Comparison of ENCODE assay signal across 16 cellular contexts in the genomic region with DNA sequence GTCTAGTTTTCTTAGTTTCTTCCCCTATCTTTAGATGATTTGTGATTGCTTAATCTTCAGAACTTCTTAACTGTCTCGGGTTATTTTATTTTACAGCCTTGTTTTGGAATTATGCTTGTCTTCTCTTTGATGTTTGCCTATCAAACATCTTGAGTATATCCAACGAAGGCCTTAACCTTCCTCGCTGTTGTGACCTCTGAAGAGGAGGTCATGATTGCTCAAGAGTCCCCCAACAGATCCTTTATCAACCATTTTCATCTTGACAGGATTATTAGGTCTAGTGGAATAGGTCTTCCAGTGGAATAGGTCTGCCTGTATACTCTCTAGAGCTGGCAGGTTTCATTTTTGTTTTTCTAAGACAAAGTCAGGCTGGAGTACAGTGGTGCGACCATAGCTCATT. TPM values are rescaled to one million over a fixed set of nuclear protein-coding genes. Genes with fewer than 3 reads are reported as not detected.
DNase-seq lines count a peak whose midpoint lies in the region; ATAC-seq, FAIRE-seq and TF ChIP-seq lines count a peak whose summit lies in the region.
"Had no signal": no experiment of that assay in that cellular context is flagged by ENCODE, and none has a peak within 500 bp of the region (broad histone marks: within the 10 kb centered on the region; RNA-seq: fewer than 3 reads in every experiment).

No MANE protein-coding gene starts in this region.

- in situ Hi-C loops in K562 (cut with MboI), result no loop called here

- POLR2A ChIA-PET in K562 (lab: Yijun Ruan, JAX), result interaction anchor here (1.6 kb wide), 1 partner anchor 9 kb away, joined by 6 read pairs; no protein-coding TSS in a partner anchor
- POLR2A ChIA-PET in activated CD8-positive, alpha-beta T cell treated with anti-CD3 and anti-CD28 coated beads for 36 hours (lab: Charles Lee), result interaction anchor here (1.1 kb wide), 1 partner anchor 32 kb away, joined by 4 read pairs; no protein-coding TSS in a partner anchor

- H3K27me3 ChIP-seq in K562 (ENCODE audit: control insufficient read depth in 2 of 2, insufficient read depth in 2 of 2, low read length in 2 of 2), result no peaks in the 10 kb centered on the region
- H3K27me3 ChIP-seq: BLaER1 had no signal

- H3K4me3 Mint-ChIP-seq in CD14-positive monocyte (no peak overlapping the region), mesothelial cell of epicardium (no peak overlapping the region)
- no peak overlapping the region for H3K4me3 Mint-ChIP-seq in activated CD8-positive, alpha-beta T cell treated with anti-CD3 and anti-CD28 coated beads for 36 hours
- H3K4me3 Mint-ChIP-seq: CD4-positive, CD25-positive, alpha-beta regulatory T cell; H9 had no signal

- no peak for FAIRE-seq in K562 (lab: Jason Lieb, UNC)
- no peak for FAIRE-seq in GM19239 (lab: Jason Lieb, UNC)
- FAIRE-seq: GM12878 had no signal

- H3K4me3 ChIP-seq in NB4 (ENCODE audit: low read depth, low read length) (no peak overlapping the region), K562 (no peak overlapping the region)
- H3K4me3 ChIP-seq: BLaER1, GM12878 had no signal

- H3K9me3 ChIP-seq in K562 (replicated peaks; ENCODE audit: control insufficient read depth, insufficient read depth, low read depth, low read length), result no peaks in the 10 kb centered on the region
- H3K9me3 ChIP-seq: BLaER1 had no signal

- no TSS peak for BruUV-seq in K562 (replicated peaks; lab: Mats Ljungman, UMichigan)

- peaks cover 31% of the 10 kb centered on the region for H3K36me3 ChIP-seq in K562 (ENCODE audit: control insufficient read depth, insufficient read depth, low read length)

- peaks cover 0 to 2% (median 0%) of the 10 kb centered on the region in 3 donors for H3K27me3 Mint-ChIP-seq in CD14-positive monocyte (ENCODE audit: low read depth in 3 of 3)
- no peaks in the 10 kb centered on the region for H3K27me3 Mint-ChIP-seq in mesothelial cell of epicardium (ENCODE audit: low read depth)
- H3K27me3 Mint-ChIP-seq in activated CD8-positive, alpha-beta T cell treated with anti-CD3 and anti-CD28 coated beads for 36 hours, result no peaks in the 10 kb centered on the region
- H3K27me3 Mint-ChIP-seq: CD4-positive, CD25-positive, alpha-beta regulatory T cell had no signal

- H3K9me3 Mint-ChIP-seq in CD14-positive monocyte, result no peaks in the 10 kb centered on the region
- peaks cover 6% of the 10 kb centered on the region for H3K9me3 Mint-ChIP-seq in mesothelial cell of epicardium
- no peaks in the 10 kb centered on the region for H3K9me3 Mint-ChIP-seq in activated CD8-positive, alpha-beta T cell treated with anti-CD3 and anti-CD28 coated beads for 36 hours
- H3K9me3 Mint-ChIP-seq: H9 had no signal

- no peak overlapping the region for H3K4me2 ChIP-seq in K562 (ENCODE audit: insufficient read depth, low read length)
- H3K4me2 ChIP-seq: BLaER1 had no signal

- H3K27ac ChIP-seq in K562 (ENCODE audit: extremely low read depth, low read depth, low read length), result no peak overlapping the region
- H3K27ac ChIP-seq: BLaER1 had no signal

- H3K9ac ChIP-seq in K562 (ENCODE audit: insufficient read depth in 1 of 2, low read depth in 2 of 2, low read length in 2 of 2), result no peak overlapping the region
- H3K9ac ChIP-seq: BLaER1 had no signal

- TF ChIP-seq POLR2A in NB4 (IDR thresholded peaks at IDR 0.05; ENCODE audit: extremely low read depth, insufficient read length) (no peak), K562 (conservative IDR thresholded peaks at IDR 0.05) (no peak)

- intact Hi-C loops in CD14-positive monocyte (cut with micrococcal nuclease) (no loop called here), K562 (cut with micrococcal nuclease) (no loop called here)
- intact Hi-C loops in activated CD8-positive, alpha-beta T cell treated with anti-CD3 and anti-CD28 coated beads for 36 hours (cut with micrococcal nuclease), result no loop called here

- peaks cover 28% of the 10 kb centered on the region for H3K79me2 ChIP-seq in K562 (ENCODE audit: control insufficient read depth, insufficient read depth, low read length)

- TF ChIP-seq CTCF in CD14-positive monocyte (IDR thresholded peaks at IDR 0.05) (no peak), NB4 (IDR thresholded peaks at IDR 0.05; ENCODE audit: low read depth, low read length) (no peak), K562 (IDR thresholded peaks at IDR 0.05 in 2 of 3, conservative IDR thresholded peaks at IDR 0.05 in 1 of 3; ENCODE audit: insufficient read depth in 2 of 3, low read depth in 1 of 3, low read length in 3 of 3) (no peak), mesothelial cell of epicardium (IDR thresholded peaks at IDR 0.05; ENCODE audit: unreplicated experiment) (no peak)
- TF ChIP-seq CTCF in activated CD8-positive, alpha-beta T cell treated with anti-CD3 and anti-CD28 coated beads for 36 hours (IDR thresholded peaks at IDR 0.05), result no peak

- no peak overlapping the region for H2AFZ ChIP-seq in K562 (ENCODE audit: low read depth, low read length)

- H3K4me1 Mint-ChIP-seq in CD14-positive monocyte (peaks cover 25% of the 10 kb centered on the region), mesothelial cell of epicardium (peaks cover 22% of the 10 kb centered on the region)
- peaks cover 21% of the 10 kb centered on the region for H3K4me1 Mint-ChIP-seq in activated CD8-positive, alpha-beta T cell treated with anti-CD3 and anti-CD28 coated beads for 36 hours (ENCODE audit: low read depth)

- peaks cover 0 to 17% of the 10 kb centered on the region in 2 experiments; a peak in 3 of 5 replicates for H3K4me1 ChIP-seq in K562 (replicated peaks in 1 of 2; ENCODE audit: control insufficient read depth in 2 of 2, insufficient read depth in 2 of 2, low read length in 2 of 2)

- ATAC-seq in K562, result no peak
- ATAC-seq in activated CD8-positive, alpha-beta T cell treated with anti-CD3 and anti-CD28 coated beads for 36 hours, result no peak
- no peak for ATAC-seq in activated CD4-positive, CD25-positive, alpha-beta regulatory T cell treated with anti-CD3 and anti-CD28 coated beads, Interleukin-2, amount 50 U/mL, for 24 hours
- ATAC-seq: GM12878 had no signal

- CTCF ChIA-PET in K562 (lab: Yijun Ruan, JAX; ENCODE audit: low intra/inter-chr PET ratio), result no interaction called here
- CTCF ChIA-PET in activated CD8-positive, alpha-beta T cell treated with anti-CD3 and anti-CD28 coated beads for 36 hours (lab: Charles Lee), result no interaction called here

- H3K9me1 ChIP-seq in K562 (ENCODE audit: control insufficient read depth, insufficient read depth, low read length), result no peaks in the 10 kb centered on the region

- TF ChIP-seq RAD21 in K562 (CRISPR knock-in tag; conservative IDR thresholded peaks at IDR 0.05 in 1 of 2, IDR thresholded peaks at IDR 0.05 in 1 of 2), result no peak

- H4K20me1 ChIP-seq in K562 (replicated peaks; ENCODE audit: control insufficient read depth, insufficient read depth, low read length), result peaks cover 7% of the 10 kb centered on the region

- H3K27ac Mint-ChIP-seq in CD14-positive monocyte, result peak overlapping the region in 4 of 7 donors; percentile 21 to 55 (median 35)
- peak overlapping the region; percentile 89 for H3K27ac Mint-ChIP-seq in mesothelial cell of epicardium
- no peak overlapping the region for H3K27ac Mint-ChIP-seq in activated CD8-positive, alpha-beta T cell treated with anti-CD3 and anti-CD28 coated beads for 36 hours
- H3K27ac Mint-ChIP-seq: CD4-positive, CD25-positive, alpha-beta regulatory T cell; H9 had no signal

- H3K36me3 Mint-ChIP-seq in CD14-positive monocyte (peaks cover 52 to 53% of the 10 kb centered on the region in 2 donors), mesothelial cell of epicardium (peaks cover 23% of the 10 kb centered on the region)
- H3K36me3 Mint-ChIP-seq in activated CD8-positive, alpha-beta T cell treated with anti-CD3 and anti-CD28 coated beads for 36 hours (ENCODE audit: low read depth), result peaks cover 14% of the 10 kb centered on the region

- 64% methylated on average over 4 of the region's 4 CpGs for WGBS in K562 (ENCODE audit: insufficient coverage, low coverage, missing lambda C conversion rate)

- DNase-seq in CD14-positive monocyte (ENCODE audit: low spot score) (no peak), NB4 (ENCODE audit: low read depth) (peak; percentile 32), K562 (ENCODE audit: extremely low read depth in 1 of 4, low spot score in 3 of 4) (no peak), mesothelial cell of epicardium (ENCODE audit: low spot score in 2 of 2, unreplicated experiment in 2 of 2) (no peak), GM19239 (ENCODE audit: insufficient read length, low spot score) (no peak), MV-4-11 (lab: John Stamatoyannopoulos, UW) (no peak)
- DNase-seq in activated CD8-positive, alpha-beta T cell treated with anti-CD3 and anti-CD28 coated beads for 36 hours, result no peak
- DNase-seq: 8988T; AML-193; CD4-positive, CD25-positive, alpha-beta regulatory T cell; DMS53; GOT3; H9 had no signal

- no peak for TF ChIP-seq EP300 in K562 (IDR thresholded peaks at IDR 0.05; ENCODE audit: low read length)

TF ChIP-seq in K562, 482 proteins besides CTCF, POLR2A, EP300 and RAD21:
- TF ChIP-seq CEBPG (CRISPR knock-in tag; IDR thresholded peaks at IDR 0.05), result no peak
- peak; percentile 23 to 80; a peak in 2 of 4 replicates for TF ChIP-seq CEBPG (tag; conservative IDR thresholded peaks at IDR 0.05 in 1 of 2, IDR thresholded peaks at IDR 0.05 in 1 of 2)
- peak; percentile 82 for TF ChIP-seq CEBPB (tag; IDR thresholded peaks at IDR 0.05)
- TF ChIP-seq MTF1 (CRISPR knock-in tag; IDR thresholded peaks at IDR 0.05; ENCODE audit: borderline replicate concordance), result no peak

RNA-seq across cellular contexts. Expression of gene UBE4B, which starts 45.7 kb away (rescaled TPM):
- 1 to 10 TPM; 6.0 to 9.2 TPM for polyA plus RNA-seq in CD14-positive monocyte
- 95.3 and 131 TPM in 2 replicates for total RNA-seq in K562 (2011; cell fraction: chromatin; rRNA removed; ENCODE audit: low replicate concordance)
- total RNA-seq in K562 (2011; cell fraction: nucleolus; rRNA removed), result 54.5 and 60.3 TPM in 2 replicates
- total RNA-seq in K562 (2011; cell fraction: nucleoplasm; rRNA removed), result 70.8 and 82.3 TPM in 2 replicates
- 43.2 and 50.7 TPM in 2 replicates for total RNA-seq in K562 (2014; rRNA removed)
- 39.0 and 40.3 TPM in 2 replicates for total RNA-seq in K562 (2014; rRNA removed; fragmentation: Illumina TruSeq; extraction: Trizol)
- total RNA-seq in K562 (2015; rRNA removed; fragmentation: Illumina TruSeq; extraction: Trizol), result 40.1 TPM in 2 replicates
- total RNA-seq in K562 (2021), result 63.7 and 67.4 TPM in 2 replicates
- polyA plus RNA-seq in K562 (2011; rRNA removed), result 20.5 and 24.1 TPM in 2 replicates
- 17.9 and 26.3 TPM in 2 replicates for polyA plus RNA-seq in K562 (2011; cell fraction: cytosol; rRNA removed)
- 35.1 and 44.0 TPM in 2 replicates for polyA plus RNA-seq in K562 (2011; cell fraction: nucleus; rRNA removed)
- 41.7 and 52.1 TPM in 2 replicates for polyA plus RNA-seq in K562 (2012)
- polyA plus RNA-seq in K562 (2014; fragmentation: Illumina TruSeq; extraction: Trizol), result 64.4 and 73.7 TPM in 2 replicates
- 10 to 100 TPM; 11.7 to 24.9 TPM for polyA plus RNA-seq in K562 (2014; fragmentation: Nextera tagmentation; extraction: Ambion mirVana)
- 34.9 and 35.3 TPM in 2 replicates for polyA plus RNA-seq in K562 (2014; rRNA removed)
- 41.4 and 45.8 TPM in 2 replicates for polyA minus RNA-seq in K562 (2011; rRNA and poly(A)+ RNA removed)
- polyA minus RNA-seq in K562 (2011; cell fraction: cytosol; rRNA and poly(A)+ RNA removed), result 36.5 and 43.1 TPM in 2 replicates
- 25.7 and 38.8 TPM in 2 replicates for polyA minus RNA-seq in K562 (2011; cell fraction: nucleus; rRNA and poly(A)+ RNA removed)
- 61.3 to 64.5 TPM (median 63.7 TPM) in 3 replicates for total RNA-seq in mesothelial cell of epicardium
- 10 to 100 TPM; 21.0 to 26.2 TPM for total RNA-seq in activated CD8-positive, alpha-beta T cell treated with anti-CD3 and anti-CD28 coated beads for 36 hours
